Comparison of ENCODE assay signal across 12 cellular contexts in genomic region chr1:21706151-21706835, GRCh38. TPM values are rescaled to one million over a fixed set of nuclear protein-coding genes. Genes with fewer than 3 reads are reported as not detected.
DNase-seq lines count a peak whose midpoint lies in the region; ATAC-seq and TF ChIP-seq lines count a peak whose summit lies in the region.
"Had no signal": no experiment of that assay in that cellular context is flagged by ENCODE, and none has a peak within 500 bp of the region (broad histone marks: within the 10 kb centered on the region; RNA-seq: fewer than 3 reads in every experiment).

No MANE protein-coding gene starts in this region.

- intact Hi-C loops in left ventricle myocardium superior (cut with micrococcal nuclease): no loop called here

- POLR2A ChIA-PET in WTC11 (lab: Charles Lee): no interaction called here

- no peaks in the 10 kb centered on the region for H3K27me3 Mint-ChIP-seq in activated T-cell treated with anti-CD3 and anti-CD28 coated beads, Interleukin-2, amount 50 U/mL, for 72 hours (ENCODE audit: low read depth)
- H3K27me3 Mint-ChIP-seq in WTC11 (ENCODE audit: low read depth): no peaks in the 10 kb centered on the region
- H3K27me3 Mint-ChIP-seq: activated naive CD8-positive, alpha-beta T cell treated with anti-CD3 and anti-CD28 coated beads for 36 hours had no signal

- CTCF ChIA-PET in WTC11 (lab: Charles Lee): interaction anchor here (0.6 kb wide), 1 partner anchor 118 kb away, joined by 4 read pairs; no protein-coding TSS in a partner anchor

- H3K9me3 ChIP-seq in subcutaneous abdominal adipose tissue (ENCODE audit: control insufficient read depth in 5 of 5, low read length in 5 of 5): no peaks in the 10 kb centered on the region

- peak overlapping the region; percentile 71 for H3K27ac ChIP-seq in subcutaneous abdominal adipose tissue (ENCODE audit: low read depth, low read length)
- H3K27ac ChIP-seq: C4-2B had no signal

- H3K4me1 ChIP-seq in subcutaneous abdominal adipose tissue (ENCODE audit: control insufficient read depth in 5 of 5, insufficient read depth in 5 of 5, low read length in 5 of 5): peaks cover 2 to 12% (median 4%) of the 10 kb centered on the region in 5 donors

- no peak for ATAC-seq in activated T-cell treated with anti-CD3 and anti-CD28 coated beads, Interleukin-2, amount 50 U/mL, for 72 hours (replicated peaks in 1 of 2)
- ATAC-seq in WTC11 (peak; percentile 90), left ventricle myocardium superior (peak; percentile 57), GM21576 (IDR thresholded peaks at IDR 0.05; ENCODE audit: unreplicated experiment) (no peak)

- no peak overlapping the region for H3K4me3 ChIP-seq in subcutaneous abdominal adipose tissue (ENCODE audit: low read depth in 1 of 5, low read length in 5 of 5)

- H3K27me3 ChIP-seq in subcutaneous abdominal adipose tissue (ENCODE audit: control insufficient read depth in 5 of 5, insufficient read depth in 4 of 5, low read length in 5 of 5): no peaks in the 10 kb centered on the region

- H3K4me1 Mint-ChIP-seq in activated T-cell treated with anti-CD3 and anti-CD28 coated beads, Interleukin-2, amount 50 U/mL, for 72 hours (ENCODE audit: low read depth): peaks cover 8% of the 10 kb centered on the region
- H3K4me1 Mint-ChIP-seq in WTC11: peaks cover 38% of the 10 kb centered on the region

- H3K9me3 Mint-ChIP-seq in activated T-cell treated with anti-CD3 and anti-CD28 coated beads, Interleukin-2, amount 50 U/mL, for 72 hours: no peaks in the 10 kb centered on the region
- no peaks in the 10 kb centered on the region for H3K9me3 Mint-ChIP-seq in WTC11
- H3K9me3 Mint-ChIP-seq: activated naive CD8-positive, alpha-beta T cell treated with anti-CD3 and anti-CD28 coated beads for 36 hours had no signal

- H3K9ac ChIP-seq in subcutaneous abdominal adipose tissue (ENCODE audit: low read length in 5 of 5): no peak overlapping the region

- H3K4me3 Mint-ChIP-seq in activated T-cell treated with anti-CD3 and anti-CD28 coated beads, Interleukin-2, amount 50 U/mL, for 72 hours: no peak overlapping the region
- H3K4me3 Mint-ChIP-seq in WTC11: peak overlapping the region; percentile 25; the same call in 1 of the 2 replicates
- H3K4me3 Mint-ChIP-seq: activated naive CD8-positive, alpha-beta T cell treated with anti-CD3 and anti-CD28 coated beads for 36 hours had no signal

- no peak for TF ChIP-seq CTCF in WTC11 (IDR thresholded peaks at IDR 0.05)
- no peak for TF ChIP-seq CTCF in GM20000 (IDR thresholded peaks at IDR 0.05; ENCODE audit: extremely low read depth, missing control alignments)

- peak overlapping the region; percentile 63 for H3K27ac Mint-ChIP-seq in activated T-cell treated with anti-CD3 and anti-CD28 coated beads, Interleukin-2, amount 50 U/mL, for 72 hours
- peak overlapping the region; percentile 48 for H3K27ac Mint-ChIP-seq in WTC11
- H3K27ac Mint-ChIP-seq: activated naive CD8-positive, alpha-beta T cell treated with anti-CD3 and anti-CD28 coated beads for 36 hours had no signal

- DNase-seq in activated T-cell treated with anti-CD3 and anti-CD28 coated beads, Interleukin-2, amount 50 U/mL, for 72 hours: no peak
- no peak for DNase-seq in activated T-cell treated with anti-CD3 and anti-CD28 coated beads, Interleukin-2, amount 50 U/mL, for 1 hour
- peak; percentile 31 for DNase-seq in WTC11 (ENCODE audit: low spot score)
- no peak for DNase-seq in left ventricle myocardium superior
- no peak for DNase-seq in GM20000 (ENCODE audit: low spot score)
- no peak for DNase-seq in SHP77 (lab: John Stamatoyannopoulos, UW)
- DNase-seq: activated naive CD8-positive, alpha-beta T cell treated with anti-CD3 and anti-CD28 coated beads for 36 hours; stimulated activated CD4-positive, alpha-beta T cell treated with anti-CD3 and anti-CD28 coated beads, Interleukin-2, amount 100 ng/mL, for 24 hours; SW 1271 had no signal

- H3K36me3 ChIP-seq in subcutaneous abdominal adipose tissue (ENCODE audit: control insufficient read depth in 5 of 5, insufficient read depth in 5 of 5, low read length in 5 of 5): peaks cover 34 to 54% (median 40%) of the 10 kb centered on the region in 5 donors

- peaks cover 9 to 37% of the 10 kb centered on the region in 2 donors for H3K36me3 Mint-ChIP-seq in activated T-cell treated with anti-CD3 and anti-CD28 coated beads, Interleukin-2, amount 50 U/mL, for 72 hours (ENCODE audit: insufficient read depth in 2 of 2)
- H3K36me3 Mint-ChIP-seq in WTC11: peaks cover 38% of the 10 kb centered on the region

TF ChIP-seq in WTC11, 78 proteins besides CTCF, POLR2A, EP300 and RAD21:
- TF ChIP-seq FOXP4 (CRISPR knock-in tag; IDR thresholded peaks at IDR 0.05) (no peak), RORB (CRISPR knock-in tag; IDR thresholded peaks at IDR 0.05) (no peak), CDX4 (CRISPR knock-in tag; IDR thresholded peaks at IDR 0.05; ENCODE audit: borderline replicate concordance) (no peak), ZSCAN18 (CRISPR knock-in tag; IDR thresholded peaks at IDR 0.05) (no peak), ZNF416 (CRISPR knock-in tag; IDR thresholded peaks at IDR 0.05) (no peak), USF1 (CRISPR knock-in tag; IDR thresholded peaks at IDR 0.05) (peak; percentile 63; the same call in 1 of the 2 replicates), GTF2I (CRISPR knock-in tag; conservative IDR thresholded peaks at IDR 0.05) (no peak), HMGA2 (CRISPR knock-in tag; IDR thresholded peaks at IDR 0.05) (no peak), SP1 (CRISPR knock-in tag; conservative IDR thresholded peaks at IDR 0.05) (no peak), ATF3 (CRISPR knock-in tag; conservative IDR thresholded peaks at IDR 0.05) (no peak), GRHL2 (CRISPR knock-in tag; IDR thresholded peaks at IDR 0.05; ENCODE audit: insufficient replicate concordance, severe bottlenecking) (no peak), SOX15 (CRISPR knock-in tag; IDR thresholded peaks at IDR 0.05) (no peak), USF2 (CRISPR knock-in tag; IDR thresholded peaks at IDR 0.05) (peak; percentile 68), JAZF1 (CRISPR knock-in tag; IDR thresholded peaks at IDR 0.05) (no peak), TP53 (CRISPR knock-in tag; IDR thresholded peaks at IDR 0.05) (no peak)

RNA-seq across cellular contexts. Expression of gene RAP1GAP, which starts 37.1 kb away (rescaled TPM):
- total RNA-seq in activated T-cell treated with anti-CD3 and anti-CD28 coated beads, Interleukin-2, amount 50 U/mL, for 72 hours: 1 to 10 TPM; 1.2 to 2.4 TPM
- total RNA-seq in WTC11 (2021) (7.6 to 9.9 TPM (median 9.7 TPM) in 3 replicates), left ventricle myocardium superior (3.4 TPM)

Comparison
In these comparisons a context has a peak if more than half of its experiments do, and no peak if none do; other contexts are left out.
1. ATAC-seq: peak in WTC11 (single experiment) and left ventricle myocardium superior (single experiment); none in activated T-cell treated with anti-CD3 and anti-CD28 coated beads, Interleukin-2, amount 50 U/mL, for 72 hours (0 of 2) and GM21576 (single experiment).